In the genomic region with DNA sequence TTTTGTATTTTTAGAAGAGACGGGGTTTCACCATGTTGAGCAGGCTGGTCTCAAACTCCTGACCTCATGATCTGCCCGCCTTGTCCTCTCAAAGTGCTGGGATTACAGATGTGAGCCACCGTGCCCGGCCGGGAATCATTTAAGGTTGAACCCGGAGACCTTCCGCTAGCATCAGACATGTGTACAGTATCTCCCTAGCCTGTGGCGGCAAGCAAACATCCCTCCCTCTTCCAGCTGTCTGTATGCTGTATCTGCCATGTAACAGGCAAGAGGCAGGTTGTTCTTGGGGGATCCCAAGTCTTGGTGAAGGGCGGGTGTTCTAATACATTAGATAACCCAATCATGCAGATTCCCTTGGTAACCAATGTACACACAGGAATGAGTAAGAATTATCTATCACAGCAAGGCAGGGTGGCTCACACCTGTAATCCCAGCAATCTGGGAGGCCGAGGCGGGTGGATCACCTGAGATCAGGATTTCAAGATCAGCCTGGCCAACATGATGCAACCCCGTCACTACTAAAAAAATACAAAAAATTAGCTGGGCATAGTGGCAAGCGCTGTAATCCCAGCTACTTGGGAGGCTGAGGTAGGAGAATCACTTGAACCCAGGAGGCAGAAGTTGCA, we compare ENCODE assay signal across 15 cellular contexts. TPM values are rescaled to one million over a fixed set of nuclear protein-coding genes. Genes with fewer than 3 reads are reported as not detected.
DNase-seq lines count a peak whose midpoint lies in the region; ATAC-seq and TF ChIP-seq lines count a peak whose summit lies in the region.
"Had no signal": no experiment of that assay in that cellular context is flagged by ENCODE, and none has a peak within 500 bp of the region (broad histone marks: within the 10 kb centered on the region; RNA-seq: fewer than 3 reads in every experiment).

No MANE protein-coding gene starts in this region.

- peak overlapping the region in 8 of 11 experiments; percentile 9 to 71 (median 62); a peak in 11 of 22 replicates for H3K4me2 ChIP-seq in BLaER1 treated with 17β-estradiol and CSF1 and Interleukin-3, amounts not matched to agents 10 nM and 100 nM

- TF ChIP-seq EP300 in sigmoid colon (IDR thresholded peaks at IDR 0.05) = no peak

- no peaks in the 10 kb centered on the region for H3K36me3 ChIP-seq in BLaER1 treated with 17β-estradiol and CSF1 and Interleukin-3, amounts not matched to agents 10 nM and 100 nM
- H3K36me3 ChIP-seq in sigmoid colon = no peaks in the 10 kb centered on the region

- H3K4me1 ChIP-seq in BLaER1 treated with 17β-estradiol and CSF1 and Interleukin-3, amounts not matched to agents 10 nM and 100 nM = peaks cover 0 to 45% (median 25%) of the 10 kb centered on the region in 10 experiments; a peak in 17 of 20 replicates
- H3K4me1 ChIP-seq in sigmoid colon = no peaks in the 10 kb centered on the region

- H3K9me3 ChIP-seq in BLaER1 treated with 17β-estradiol and CSF1 and Interleukin-3, amounts not matched to agents 10 nM and 100 nM (replicated peaks in 1 of 11) = no peaks in the 10 kb centered on the region
- no peaks in the 10 kb centered on the region for H3K9me3 ChIP-seq in sigmoid colon

- peak; percentile 33 for DNase-seq in activated effector memory CD4-positive, alpha-beta T cell treated with anti-CD3 and anti-CD28 coated beads, Interleukin-2, amount 50 U/mL, for 16 hours
- DNase-seq in activated effector memory CD4-positive, alpha-beta T cell treated with Interleukin-2 at 50 U/mL for 16 hours = no peak
- DNase-seq in epithelial cell of prostate (ENCODE audit: low read depth, low spot score) (no peak), sigmoid colon (peak; percentile 27), NCI-H2029 treated with DMSO at 0.1 percent for 48 hours (lab: John Stamatoyannopoulos, UW) (no peak)
- DNase-seq: 8988T; C1 segment of cervical spinal cord; CD4-positive, CD25-positive, alpha-beta regulatory T cell; CD8-positive, alpha-beta memory T cell; COR-L47; DMS 273 treated with DMSO at 0.1 percent for 48 hours; DMS53; GOT3 had no signal

- H3K9ac ChIP-seq in BLaER1 treated with 17β-estradiol and CSF1 and Interleukin-3, amounts not matched to agents 10 nM and 100 nM = no peak overlapping the region

- no peak for TF ChIP-seq POLR2A in sigmoid colon (IDR thresholded peaks at IDR 0.05)

- no peak overlapping the region for H3K4me3 ChIP-seq in BLaER1 treated with 17β-estradiol and CSF1 and Interleukin-3, amounts not matched to agents 10 nM and 100 nM
- no peak overlapping the region for H3K4me3 ChIP-seq in sigmoid colon

- WGBS in sigmoid colon, 2 donors = 93 to 96% methylated on average over 13 of the region's 13 CpGs

- no peaks in the 10 kb centered on the region for H3K27me3 ChIP-seq in BLaER1 treated with 17β-estradiol and CSF1 and Interleukin-3, amounts not matched to agents 10 nM and 100 nM
- H3K27me3 ChIP-seq in sigmoid colon = no peaks in the 10 kb centered on the region

- 0 out of 22 replicates have a peak overlapping the region, but pooled peaks of 1 of the 11 experiments have one; percentile 31 for H3K27ac ChIP-seq in BLaER1 treated with 17β-estradiol and CSF1 and Interleukin-3, amounts not matched to agents 10 nM and 100 nM
- H3K27ac ChIP-seq in epithelial cell of prostate (peak overlapping the region; percentile 33), sigmoid colon (no peak overlapping the region)

- TF ChIP-seq CTCF in sigmoid colon (IDR thresholded peaks at IDR 0.05) = no peak

- H4K20me1 ChIP-seq in BLaER1 treated with 17β-estradiol and CSF1 and Interleukin-3, amounts not matched to agents 10 nM and 100 nM = no peaks in the 10 kb centered on the region

- intact Hi-C loops in sigmoid colon (cut with DNase I) = no loop called here

- no peak for ATAC-seq in GM21423 (IDR thresholded peaks at IDR 0.05; ENCODE audit: unreplicated experiment)

RNA-seq across cellular contexts. Expression of gene RBFOX2, which starts 58.1 kb away (rescaled TPM):
- 100 to 1,000 TPM; 138 to 164 (median 148) TPM for total RNA-seq in sigmoid colon
- polyA plus RNA-seq in sigmoid colon = 10 to 100 TPM; 11.6 to 32.4 (median 15.6) TPM

Comparison
In these comparisons a context has a peak if more than half of its experiments do, and no peak if none do; other contexts are left out.
1. DNase-seq: peak in activated effector memory CD4-positive, alpha-beta T cell treated with anti-CD3 and anti-CD28 coated beads, Interleukin-2, amount 50 U/mL, for 16 hours (single experiment) and sigmoid colon (single experiment); none in activated effector memory CD4-positive, alpha-beta T cell treated with Interleukin-2 at 50 U/mL for 16 hours (single experiment), epithelial cell of prostate (single experiment) and NCI-H2029 treated with DMSO at 0.1 percent for 48 hours (single experiment).